Comparison of ENCODE assay signal across 8 cellular contexts in the genomic region with DNA sequence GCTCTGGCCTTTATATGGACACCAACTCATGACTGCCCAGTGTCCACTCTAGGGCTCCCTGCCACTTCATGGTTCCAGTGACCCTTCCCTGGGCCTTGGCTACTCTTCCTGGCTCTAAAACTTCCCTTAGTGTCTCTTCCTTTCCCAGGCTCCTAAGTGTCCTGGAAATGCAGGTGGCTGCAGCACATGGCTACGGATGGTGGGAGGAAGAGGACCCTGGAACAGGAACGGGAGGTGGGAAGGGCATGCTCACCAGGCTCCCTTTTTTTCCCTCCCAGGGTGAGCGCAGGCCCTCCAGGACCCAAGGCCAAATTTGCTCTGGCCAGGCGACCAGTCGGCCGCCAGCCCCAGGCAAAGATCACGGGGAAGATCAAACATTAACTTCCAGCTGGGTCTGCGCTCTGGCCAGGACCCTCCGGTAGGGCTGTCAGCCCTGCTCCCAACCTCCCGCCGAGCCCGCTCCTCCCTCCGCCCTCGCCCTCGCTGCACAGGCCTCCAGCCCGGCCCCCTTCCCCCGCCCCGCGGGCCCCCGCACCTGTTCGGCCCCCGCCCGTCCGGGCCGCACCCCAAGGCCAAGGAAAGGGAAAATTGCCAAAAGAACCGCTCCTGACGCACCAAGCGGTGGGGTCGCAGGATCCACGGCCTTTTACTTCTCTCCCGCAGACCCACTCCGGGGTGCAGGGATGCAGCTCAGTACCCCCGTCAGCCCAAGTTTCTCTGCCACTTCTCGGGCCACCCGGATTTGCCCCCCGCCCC. TPM values are rescaled to one million over a fixed set of nuclear protein-coding genes. Genes with fewer than 3 reads are reported as not detected.
A peak's percentile ranks its signal among the peaks of the same experiment; 100 is the strongest.
DNase-seq lines count a peak whose midpoint lies in the region; ATAC-seq and TF ChIP-seq lines count a peak whose summit lies in the region.

No MANE protein-coding gene starts in this region.

- peaks cover 9 to 17% (median 17%) of the 10 kb centered on the region in 3 experiments for H3K36me3 Mint-ChIP-seq in H9 (ENCODE audit: insufficient read depth in 1 of 3, low read depth in 3 of 3)
- H3K36me3 Mint-ChIP-seq in activated naive CD4-positive, alpha-beta T cell treated with anti-CD3 and anti-CD28 coated beads, Interleukin-2, amount 10 ng/mL, durations not matched to agents 7 days and 5 days = peaks cover 17% of the 10 kb centered on the region

- H3K27me3 Mint-ChIP-seq in H9 (ENCODE audit: low read depth) = peaks cover 100% of the 10 kb centered on the region
- peaks cover 57% of the 10 kb centered on the region for H3K27me3 Mint-ChIP-seq in activated naive CD4-positive, alpha-beta T cell treated with anti-CD3 and anti-CD28 coated beads, Interleukin-2, amount 10 ng/mL, durations not matched to agents 7 days and 5 days

- peak overlapping the region; percentile 57 to 72; a peak in 4 of 5 replicates for H3K4me3 Mint-ChIP-seq in H9
- peak overlapping the region; percentile 87 for H3K4me3 Mint-ChIP-seq in activated naive CD4-positive, alpha-beta T cell treated with anti-CD3 and anti-CD28 coated beads, Interleukin-2, amount 10 ng/mL, durations not matched to agents 7 days and 5 days

- DNase-seq in H9 (peak; percentile 46), iPS-NIHi11 (ENCODE audit: low spot score) (peak; percentile 80), NCI-H510A treated with DMSO at 0.1 percent for 48 hours (lab: John Stamatoyannopoulos, UW) (no peak), NCI-H1092 treated with DMSO at 0.1 percent for 48 hours (lab: John Stamatoyannopoulos, UW) (no peak), cerebellar cortex (ENCODE audit: low spot score) (no peak)
- peak; percentile 51 for DNase-seq in activated naive CD4-positive, alpha-beta T cell treated with anti-CD3 and anti-CD28 coated beads, Interleukin-2, amount 10 ng/mL, durations not matched to agents 7 days and 5 days
- peak; percentile 28 for DNase-seq in stimulated activated CD4-positive, alpha-beta T cell treated with anti-CD3 and anti-CD28 coated beads, Interleukin-15, amount 100 ng/mL, for 24 hours

- H3K27ac ChIP-seq in H9 (ENCODE audit: insufficient read length, low read depth, low read length) = no peak overlapping the region

- no peak overlapping the region for H3K4ac ChIP-seq in H9 (ENCODE audit: low read depth, low read length)

- H2AK5ac ChIP-seq in H9 (ENCODE audit: insufficient read length, low read length) = no peak overlapping the region

- CTCF ChIA-PET in activated naive CD4-positive, alpha-beta T cell treated with anti-CD3 and anti-CD28 coated beads, Interleukin-2, amount 10 ng/mL, durations not matched to agents 7 days and 5 days (lab: Charles Lee) = interaction anchor here (2.5 kb wide), 1 partner anchor 20 kb away, joined by 8 read pairs; no protein-coding TSS in a partner anchor

- H4K91ac ChIP-seq in H9 (ENCODE audit: insufficient read length, low read depth, low read length) = no peak overlapping the region

- peaks cover 7 to 16% of the 10 kb centered on the region in 2 experiments for H3K4me1 Mint-ChIP-seq in H9
- peaks cover 50% of the 10 kb centered on the region for H3K4me1 Mint-ChIP-seq in activated naive CD4-positive, alpha-beta T cell treated with anti-CD3 and anti-CD28 coated beads, Interleukin-2, amount 10 ng/mL, durations not matched to agents 7 days and 5 days

- no peak overlapping the region for H3T11ph ChIP-seq in H9 (ENCODE audit: low read length)

- no peak overlapping the region for H2BK15ac ChIP-seq in H9 (ENCODE audit: low read depth, low read length)

- no peak for TF ChIP-seq CTCF in H9 (conservative IDR thresholded peaks at IDR 0.05)

- H3K23ac ChIP-seq in H9 (ENCODE audit: insufficient read length, low read depth, low read length) = no peak overlapping the region

- peaks cover 1 to 3% of the 10 kb centered on the region in 2 experiments; a peak in 2 of 5 replicates for H3K9me3 Mint-ChIP-seq in H9
- H3K9me3 Mint-ChIP-seq in activated naive CD4-positive, alpha-beta T cell treated with anti-CD3 and anti-CD28 coated beads, Interleukin-2, amount 10 ng/mL, durations not matched to agents 7 days and 5 days = no peaks in the 10 kb centered on the region

- H3K18ac ChIP-seq in H9 (ENCODE audit: insufficient read length, low read depth, low read length) = no peak overlapping the region

- H2BK5ac ChIP-seq in H9 (ENCODE audit: insufficient read length, low read length) = no peak overlapping the region

- H2AFZ ChIP-seq in H9 (ENCODE audit: low read length) = no peak overlapping the region

- no peaks in the 10 kb centered on the region for H3K23me2 ChIP-seq in H9 (ENCODE audit: insufficient read length, low read depth, low read length, poor library complexity, severe bottlenecking)

- no peak overlapping the region for H4K5ac ChIP-seq in H9 (ENCODE audit: insufficient read length, low read depth, low read length)

- ATAC-seq in GM21423 (IDR thresholded peaks at IDR 0.05; ENCODE audit: unreplicated experiment) = no peak

- no peak overlapping the region for H3K14ac ChIP-seq in H9 (ENCODE audit: insufficient read depth, low read length)

- H4K8ac ChIP-seq in H9 (replicated peaks; ENCODE audit: insufficient read length, low read depth, low read length) = no peak overlapping the region

- no peaks in the 10 kb centered on the region for H3K79me2 ChIP-seq in H9 (ENCODE audit: insufficient read depth, low read length)

- no peak overlapping the region; a peak in 1 of 7 replicates for H3K27ac Mint-ChIP-seq in H9
- peak overlapping the region; percentile 86 for H3K27ac Mint-ChIP-seq in activated naive CD4-positive, alpha-beta T cell treated with anti-CD3 and anti-CD28 coated beads, Interleukin-2, amount 10 ng/mL, durations not matched to agents 7 days and 5 days

- WGBS in H9 (ENCODE audit: extremely low coverage, insufficient read length, low lambda C conversion rate) = no CpG with 5 or more reads among the region's 36 CpGs

- H3K4me1 ChIP-seq in H9 (ENCODE audit: insufficient read depth, low read length) = no peaks in the 10 kb centered on the region

- H3K9me3 ChIP-seq in H9 (ENCODE audit: control insufficient read depth, low read depth, low read length) = no peaks in the 10 kb centered on the region

- no peak overlapping the region for H3K56ac ChIP-seq in H9 (ENCODE audit: insufficient read length, low read depth, low read length)

- H3K79me1 ChIP-seq in H9 (ENCODE audit: insufficient read depth, low read depth, low read length, poor library complexity, severe bottlenecking) = no peaks in the 10 kb centered on the region

- H2BK12ac ChIP-seq in H9 (ENCODE audit: insufficient read length, low read depth, low read length) = no peak overlapping the region

- no peaks in the 10 kb centered on the region for H4K20me1 ChIP-seq in H9 (ENCODE audit: control insufficient read depth, insufficient read depth, insufficient read length)

- no peak overlapping the region for H3K9ac ChIP-seq in H9 (ENCODE audit: extremely low read depth, insufficient read length, low read length)

- H3K27me3 ChIP-seq in H9 (ENCODE audit: insufficient read depth, low read length) = peaks cover 62% of the 10 kb centered on the region

- H3K4me2 ChIP-seq in H9 (ENCODE audit: insufficient read depth, insufficient read length, low read length) = peak overlapping the region; percentile 10

- H2BK120ac ChIP-seq in H9 (ENCODE audit: low read depth, low read length, poor library complexity, severe bottlenecking) = no peak overlapping the region

- H2BK20ac ChIP-seq in H9 (ENCODE audit: low read depth, low read length, poor library complexity, severe bottlenecking) = no peak overlapping the region

RNA-seq across cellular contexts. Expression of a gene that starts 1.0 kb away (rescaled TPM):
- 0.29 and 0.37 TPM in 2 replicates for total RNA-seq in H9 (2021)

RNA-seq across cellular contexts. Expression of a gene that starts 54.0 kb away (rescaled TPM):
- total RNA-seq in H9 (2021) = 0.44 and 0.52 TPM in 2 replicates

Comparison
In these comparisons a context has a peak if more than half of its experiments do, and no peak if none do; other contexts are left out.
1. DNase-seq: peak in H9 (single experiment), activated naive CD4-positive, alpha-beta T cell treated with anti-CD3 and anti-CD28 coated beads, Interleukin-2, amount 10 ng/mL, durations not matched to agents 7 days and 5 days (single experiment), iPS-NIHi11 (single experiment) and stimulated activated CD4-positive, alpha-beta T cell treated with anti-CD3 and anti-CD28 coated beads, Interleukin-15, amount 100 ng/mL, for 24 hours (single experiment); none in NCI-H510A treated with DMSO at 0.1 percent for 48 hours (single experiment), NCI-H1092 treated with DMSO at 0.1 percent for 48 hours (single experiment) and cerebellar cortex (single experiment).